ENCODE assay signal across 19 cellular contexts in genomic region chr1:184049836-184050468, GRCh38. TPM values are rescaled to one million over a fixed set of nuclear protein-coding genes. Genes with fewer than 3 reads are reported as not detected.
A peak's percentile ranks its signal among the peaks of the same experiment; 100 is the strongest.
DNase-seq lines count a peak whose midpoint lies in the region; ATAC-seq, FAIRE-seq and TF ChIP-seq lines count a peak whose summit lies in the region.
"Had no signal": no experiment of that assay in that cellular context is flagged by ENCODE, and none has a peak within 500 bp of the region (broad histone marks: within the 10 kb centered on the region; RNA-seq: fewer than 3 reads in every experiment).

No MANE protein-coding gene starts in this region.

- peak overlapping the region; percentile 36 for H3K4me3 Mint-ChIP-seq in activated B cell treated with CpG ODN at 0.5 μM for 24 hours

- no peaks in the 10 kb centered on the region for H3K9me3 ChIP-seq in kidney (ENCODE audit: control insufficient read depth in 1 of 2, low read length in 2 of 2)
- no peaks in the 10 kb centered on the region for H3K9me3 ChIP-seq in body of pancreas
- H3K9me3 ChIP-seq: gastroesophageal sphincter had no signal

- peaks cover 34% of the 10 kb centered on the region for H3K4me1 Mint-ChIP-seq in activated B cell treated with CpG ODN at 0.5 μM for 24 hours

- H2AFZ ChIP-seq in ACC112 (ENCODE audit: low read length, unreplicated experiment): peak overlapping the region; percentile 69

- H3K27me3 ChIP-seq in ACC112 (ENCODE audit: insufficient read depth, low read length) (no peaks in the 10 kb centered on the region), body of pancreas (no peaks in the 10 kb centered on the region)
- H3K27me3 ChIP-seq: brain microvascular endothelial cell, gastroesophageal sphincter had no signal

- peaks cover 19% of the 10 kb centered on the region for H3K4me1 ChIP-seq in ACC112 (ENCODE audit: control insufficient read depth, insufficient read depth, low read length, unreplicated experiment)
- H3K4me1 ChIP-seq in kidney (ENCODE audit: control insufficient read depth in 1 of 2, insufficient read depth in 1 of 2, low read depth in 1 of 2, low read length in 2 of 2): peaks cover 7 to 14% of the 10 kb centered on the region in 2 donors
- H3K4me1 ChIP-seq in body of pancreas: peaks cover 22% of the 10 kb centered on the region

- CTCF ChIA-PET in activated B cell treated with CpG ODN at 0.5 μM for 24 hours (lab: Charles Lee): no interaction called here

- DNase-seq in D721Med (ENCODE audit: insufficient read length, low spot score): no peak
- no peak for DNase-seq in activated B cell treated with CpG ODN at 0.5 μM for 24 hours
- no peak for DNase-seq in kidney
- DNase-seq in stimulated activated CD4-positive, alpha-beta T cell treated with anti-CD3 and anti-CD28 coated beads, Interleukin-2, amount 100 ng/mL, for 48 hours: no peak
- DNase-seq in stimulated activated CD4-positive, alpha-beta T cell treated with anti-CD3 and anti-CD28 coated beads, Interleukin-15, amount 100 ng/mL, for 24 hours: no peak
- DNase-seq in pons (ENCODE audit: low spot score): no peak
- no peak for DNase-seq in body of pancreas
- DNase-seq: activated T-cell treated with anti-CD3 and anti-CD28 coated beads for 4 hours; brain microvascular endothelial cell; C1 segment of cervical spinal cord; islet precursor cell; Kasumi-1; NCI-H1930; NCI-H526 treated with DMSO at 0.1 percent for 48 hours; stimulated activated CD4-positive, alpha-beta T cell treated with anti-CD3 and anti-CD28 coated beads, Interleukin-4, amount 100 ng/mL, for 24 hours; stimulated activated naive CD4-positive, alpha-beta T cell had no signal

- H3K36me3 ChIP-seq in ACC112 (ENCODE audit: insufficient read depth, low read length) (peaks cover 3% of the 10 kb centered on the region), kidney (ENCODE audit: control insufficient read depth in 1 of 2, insufficient read depth in 2 of 2, low read length in 2 of 2) (no peaks in the 10 kb centered on the region), body of pancreas (replicated peaks in 1 of 2; ENCODE audit: insufficient read depth in 1 of 2, low read depth in 2 of 2) (no peaks in the 10 kb centered on the region)
- H3K36me3 ChIP-seq: brain microvascular endothelial cell had no signal

- TF ChIP-seq POLR2A in body of pancreas (IDR thresholded peaks at IDR 0.05): no peak

- H3K36me3 Mint-ChIP-seq in activated B cell treated with CpG ODN at 0.5 μM for 24 hours (ENCODE audit: low read depth): peaks cover 15% of the 10 kb centered on the region

- FAIRE-seq in D721Med (lab: Jason Lieb, UNC): peak; percentile 25
- FAIRE-seq in kidney (lab: Jason Lieb, UNC): peak; percentile 80
- FAIRE-seq: GM18507 had no signal

- 79 to 80% methylated on average over 2 of the region's 2 CpGs for WGBS in body of pancreas, 2 donors

- H3K27ac ChIP-seq in ACC112 (ENCODE audit: low read depth, low read length) (no peak overlapping the region), kidney (ENCODE audit: low read depth in 2 of 2, low read length in 2 of 2) (no peak overlapping the region), body of pancreas (no peak overlapping the region)
- H3K27ac ChIP-seq: brain microvascular endothelial cell had no signal

- intact Hi-C loops in activated B cell treated with CpG ODN at 0.5 μM for 24 hours (cut with micrococcal nuclease): loop anchor here (2.0 to 10.0 kb wide), 5 partner anchors 133 to 1645 kb away; partner anchors contain the start of genes LAMC1, SWT1 and TRMT1L
- intact Hi-C loops in kidney (cut with DNase I): no loop called here
- intact Hi-C loops in body of pancreas (cut with DNase I): no loop called here

- peak overlapping the region; percentile 98 for H3K27ac Mint-ChIP-seq in activated B cell treated with CpG ODN at 0.5 μM for 24 hours

- H3K9ac ChIP-seq in kidney (ENCODE audit: low read length in 2 of 2): no peak overlapping the region

- peaks cover 26% of the 10 kb centered on the region for H3K27me3 Mint-ChIP-seq in activated B cell treated with CpG ODN at 0.5 μM for 24 hours

- peaks cover 31% of the 10 kb centered on the region for H3K79me2 ChIP-seq in ACC112 (ENCODE audit: control insufficient read depth, insufficient read depth, low read length, unreplicated experiment)

- no peaks in the 10 kb centered on the region for H3K9me3 Mint-ChIP-seq in activated B cell treated with CpG ODN at 0.5 μM for 24 hours

- TF ChIP-seq CTCF in D721Med (IDR thresholded peaks at IDR 0.05; ENCODE audit: insufficient read depth, missing control alignments): no peak
- TF ChIP-seq CTCF in activated B cell treated with CpG ODN at 0.5 μM for 24 hours (IDR thresholded peaks at IDR 0.05): no peak
- TF ChIP-seq CTCF in kidney (IDR thresholded peaks at IDR 0.05; ENCODE audit: borderline replicate concordance, extremely low read depth, insufficient read depth): no peak
- TF ChIP-seq CTCF in body of pancreas (IDR thresholded peaks at IDR 0.05): no peak

- H3K4me3 ChIP-seq in ACC112 (ENCODE audit: low read depth, low read length) (no peak overlapping the region), kidney (ENCODE audit: low read length in 2 of 2) (no peak overlapping the region), body of pancreas (no peak overlapping the region)
- H3K4me3 ChIP-seq: gastroesophageal sphincter had no signal

- POLR2A ChIA-PET in activated B cell treated with CpG ODN at 0.5 μM for 24 hours (lab: Charles Lee): interaction anchor here (1.0 to 2.7 kb wide), 4 partner anchors 10 to 1552 kb away, joined by 3 to 12 read pairs (median 9); partner anchors contain the start of gene COLGALT2

- ATAC-seq in activated B cell treated with CpG ODN at 0.5 μM for 24 hours (ENCODE audit: low read depth) (no peak), body of pancreas (no peak)
- ATAC-seq: gastroesophageal sphincter had no signal

RNA-seq across cellular contexts. Expression of gene TSEN15, which starts 1.6 kb away (rescaled TPM):
- total RNA-seq in activated B cell treated with CpG ODN at 0.5 μM for 24 hours (60.8 and 61.2 TPM in 2 replicates), kidney (25.6 TPM), body of pancreas (10 to 100 TPM; 17.1 to 23.1 TPM)
- 24.7 TPM for polyA plus RNA-seq in kidney (ENCODE audit: insufficient read depth, low read depth, low replicate concordance)

RNA-seq across cellular contexts. Expression of gene COLGALT2, which starts 12.4 kb away (rescaled TPM):
- total RNA-seq in activated B cell treated with CpG ODN at 0.5 μM for 24 hours (0.91 and 1.2 TPM in 2 replicates), kidney (0.91 TPM), body of pancreas (1 to 10 TPM; 2.3 to 6.9 TPM)
- polyA plus RNA-seq in kidney (ENCODE audit: insufficient read depth, low read depth, low replicate concordance): 1.8 TPM
